Comparison of ENCODE assay signal across 12 cellular contexts in genomic region chr1:6171546-6172124, GRCh38. TPM values are rescaled to one million over a fixed set of nuclear protein-coding genes. Genes with fewer than 3 reads are reported as not detected.
A peak's percentile ranks its signal among the peaks of the same experiment; 100 is the strongest.
DNase-seq lines count a peak whose midpoint lies in the region; FAIRE-seq and TF ChIP-seq lines count a peak whose summit lies in the region.
"Had no signal": no experiment of that assay in that cellular context is flagged by ENCODE, and none has a peak within 500 bp of the region (broad histone marks: within the 10 kb centered on the region; RNA-seq: fewer than 3 reads in every experiment).

No MANE protein-coding gene starts in this region.

- H3K36me3 Mint-ChIP-seq in CD8-positive, alpha-beta memory T cell: no peaks in the 10 kb centered on the region
- H3K36me3 Mint-ChIP-seq: CD8-positive, alpha-beta T cell had no signal

- TF ChIP-seq CTCF in epithelial cell of esophagus (IDR thresholded peaks at IDR 0.05; ENCODE audit: insufficient read depth, low read depth, low read length, missing control alignments) (peak; percentile 32), smooth muscle cell (IDR thresholded peaks at IDR 0.05; ENCODE audit: borderline replicate concordance, insufficient read depth, poor library complexity, severe bottlenecking) (peak; percentile 14)

- POLR2A ChIA-PET in CD8-positive, alpha-beta memory T cell (lab: Charles Lee): no interaction called here

- H3K27ac ChIP-seq in smooth muscle cell (ENCODE audit: low read depth): no peak overlapping the region
- no peak overlapping the region for H3K27ac ChIP-seq in CD8-positive, alpha-beta memory T cell (ENCODE audit: low read depth, low read length)
- H3K27ac ChIP-seq: right lobe of liver had no signal

- DNase-seq in NCI-H748 (lab: John Stamatoyannopoulos, UW; ENCODE audit: unreplicated experiment) (peak; percentile 0), NCI-H748 treated with DMSO at 0.1 percent for 48 hours (lab: John Stamatoyannopoulos, UW) (no peak), OCI-M1 (lab: John Stamatoyannopoulos, UW) (peak; percentile 24), epithelial cell of esophagus (ENCODE audit: low read depth) (no peak), smooth muscle cell (lab: John Stamatoyannopoulos, UW; ENCODE audit: unreplicated experiment) (no peak), mesenteric fat pad (ENCODE audit: low spot score) (no peak), H54 (ENCODE audit: insufficient read length, low spot score) (no peak)
- no peak for DNase-seq in CD8-positive, alpha-beta memory T cell
- DNase-seq: activated naive CD4-positive, alpha-beta T cell treated with Interleukin-2 at 50 U/mL for 16 hours; CD8-positive, alpha-beta T cell; right lobe of liver; T-helper 2 cell had no signal

- WGBS in smooth muscle cell (ENCODE audit: low lambda C conversion rate): 58% methylated on average over 9 of the region's 10 CpGs

- no peaks in the 10 kb centered on the region for H3K4me1 ChIP-seq in smooth muscle cell (ENCODE audit: low read depth)
- H3K4me1 ChIP-seq in CD8-positive, alpha-beta memory T cell (ENCODE audit: insufficient read depth, low read length): no peaks in the 10 kb centered on the region
- H3K4me1 ChIP-seq: right lobe of liver had no signal

- no peaks in the 10 kb centered on the region for H3F3A ChIP-seq in smooth muscle cell (ENCODE audit: low read depth)

- H2AFZ ChIP-seq in smooth muscle cell (ENCODE audit: low read depth): no peak overlapping the region

- no peaks in the 10 kb centered on the region for H4K20me1 ChIP-seq in smooth muscle cell (ENCODE audit: low read depth)

- no peaks in the 10 kb centered on the region for H3K4me1 Mint-ChIP-seq in CD8-positive, alpha-beta memory T cell

- peaks cover 18 to 25% of the 10 kb centered on the region in 2 donors for H3K27me3 Mint-ChIP-seq in CD8-positive, alpha-beta memory T cell

- no peaks in the 10 kb centered on the region for H3K9me3 Mint-ChIP-seq in CD8-positive, alpha-beta memory T cell
- H3K9me3 Mint-ChIP-seq: CD8-positive, alpha-beta T cell had no signal

- H3K9ac ChIP-seq in smooth muscle cell (ENCODE audit: low read depth): no peak overlapping the region

- TF ChIP-seq POLR2A in H54 (IDR thresholded peaks at IDR 0.05; ENCODE audit: low read depth, low read length): no peak

- no peaks in the 10 kb centered on the region for H3K36me3 ChIP-seq in smooth muscle cell (ENCODE audit: low read depth)
- H3K36me3 ChIP-seq in CD8-positive, alpha-beta memory T cell (ENCODE audit: insufficient read depth, low read length): no peaks in the 10 kb centered on the region
- H3K36me3 ChIP-seq: right lobe of liver had no signal

- no peak for FAIRE-seq in H54 (lab: Jason Lieb, UNC)

- H3K4me3 ChIP-seq in epithelial cell of esophagus (ENCODE audit: low read length) (no peak overlapping the region), smooth muscle cell (no peak overlapping the region)
- no peak overlapping the region for H3K4me3 ChIP-seq in CD8-positive, alpha-beta memory T cell (ENCODE audit: low read length)
- H3K4me3 ChIP-seq: right lobe of liver had no signal

- peaks cover 21% of the 10 kb centered on the region for H3K27me3 ChIP-seq in smooth muscle cell (ENCODE audit: low read depth)
- H3K27me3 ChIP-seq in CD8-positive, alpha-beta memory T cell (ENCODE audit: insufficient read depth, low read length, poor library complexity, severe bottlenecking): no peaks in the 10 kb centered on the region
- H3K27me3 ChIP-seq: right lobe of liver had no signal

- H3K4me3 Mint-ChIP-seq in CD8-positive, alpha-beta memory T cell: no peak overlapping the region
- H3K4me3 Mint-ChIP-seq: CD8-positive, alpha-beta T cell had no signal

- CTCF ChIA-PET in CD8-positive, alpha-beta memory T cell (lab: Charles Lee): no interaction called here

- H3K9me3 ChIP-seq in smooth muscle cell (replicated peaks; ENCODE audit: low read depth): no peaks in the 10 kb centered on the region
- no peaks in the 10 kb centered on the region for H3K9me3 ChIP-seq in CD8-positive, alpha-beta memory T cell (ENCODE audit: low read length)
- H3K9me3 ChIP-seq: right lobe of liver had no signal

- H3K4me2 ChIP-seq in smooth muscle cell: no peak overlapping the region

- no peak overlapping the region for H3K27ac Mint-ChIP-seq in CD8-positive, alpha-beta memory T cell
- H3K27ac Mint-ChIP-seq: CD8-positive, alpha-beta T cell had no signal

- H3K79me2 ChIP-seq in smooth muscle cell (ENCODE audit: low read depth): no peaks in the 10 kb centered on the region

RNA-seq across cellular contexts. Expression of gene CHD5, which starts 8.5 kb away (rescaled TPM):
- total RNA-seq in smooth muscle cell: 0.40 TPM in 2 replicates
- not detected in 2 replicates for polyA plus RNA-seq in smooth muscle cell
- total RNA-seq in mesenteric fat pad: 0.13 TPM
- total RNA-seq in CD8-positive, alpha-beta memory T cell: under 1 TPM; 0.61 to 0.82 TPM
- polyA plus RNA-seq in CD8-positive, alpha-beta memory T cell: not detected
- total RNA-seq: right lobe of liver had no signal

RNA-seq across cellular contexts. Expression of gene RPL22, which starts 27.8 kb away (rescaled TPM):
- total RNA-seq in smooth muscle cell (108 and 126 TPM in 2 replicates), mesenteric fat pad (264 TPM)
- 108 and 117 TPM in 2 replicates for polyA plus RNA-seq in smooth muscle cell
- total RNA-seq in CD8-positive, alpha-beta memory T cell: 100 to 1,000 TPM; 397 to 449 TPM
- polyA plus RNA-seq in CD8-positive, alpha-beta memory T cell: 213 TPM

RNA-seq across cellular contexts. Expression of gene RNF207, which starts 34.3 kb away (rescaled TPM):
- total RNA-seq in smooth muscle cell (1.8 and 4.8 TPM in 2 replicates), mesenteric fat pad (14.7 TPM)
- polyA plus RNA-seq in smooth muscle cell: 2.0 and 4.0 TPM in 2 replicates
- total RNA-seq in CD8-positive, alpha-beta memory T cell: 10 to 100 TPM; 10.8 to 12.8 TPM
- polyA plus RNA-seq in CD8-positive, alpha-beta memory T cell: 0.22 TPM

Comparison
In these comparisons a context has a peak if more than half of its experiments do, and no peak if none do; other contexts are left out.
1. DNase-seq: peak in NCI-H748 (single experiment) and OCI-M1 (single experiment); none in NCI-H748 treated with DMSO at 0.1 percent for 48 hours (single experiment), epithelial cell of esophagus (single experiment), smooth muscle cell (single experiment), mesenteric fat pad (single experiment), CD8-positive, alpha-beta memory T cell (0 of 5) and H54 (single experiment).